13 cellular contexts compared by ENCODE assay signal in genomic region chr3:179716811-179717210, GRCh38.
DNase-seq lines count a peak whose midpoint lies in the region; ATAC-seq, FAIRE-seq and TF ChIP-seq lines count a peak whose summit lies in the region.
"Had no signal": no experiment of that assay in that cellular context is flagged by ENCODE, and none has a peak within 500 bp of the region (broad histone marks: within the 10 kb centered on the region; RNA-seq: fewer than 3 reads in every experiment).

No MANE protein-coding gene starts in this region.

- intact Hi-C loops in left ventricle myocardium superior (cut with micrococcal nuclease): no loop called here
- intact Hi-C loops in Right ventricle myocardium inferior (cut with DNase I): no loop called here

- TF ChIP-seq CTCF in foreskin keratinocyte (conservative IDR thresholded peaks at IDR 0.05): no peak

- ATAC-seq in left ventricle myocardium superior (peak; percentile 31), Right ventricle myocardium inferior (no peak), foreskin keratinocyte (peak; percentile 27), HG02588 (IDR thresholded peaks at IDR 0.05; ENCODE audit: unreplicated experiment) (no peak), HG03280 (IDR thresholded peaks at IDR 0.05; ENCODE audit: unreplicated experiment) (no peak)
- ATAC-seq: stimulated activated memory B cell treated with anti-CD40 and anti-IgM and Interleukin-4, amounts not matched to agents 10 μg/mL and 1 μg/mL and 100 μg/mL, for 72 hours had no signal

- no peaks in the 10 kb centered on the region for H3K36me3 ChIP-seq in small intestine (ENCODE audit: control insufficient read depth in 2 of 2, insufficient read depth in 2 of 2, low read length in 2 of 2)

- no peaks in the 10 kb centered on the region for H3K9me3 ChIP-seq in small intestine (ENCODE audit: control insufficient read depth, low read depth)
- H3K9me3 ChIP-seq: spleen had no signal

- no peak overlapping the region for H3K4me3 ChIP-seq in small intestine (ENCODE audit: low read depth in 1 of 2, low read length in 2 of 2)
- H3K4me3 ChIP-seq: cardiac muscle cell, spleen had no signal

- DNase-seq in left ventricle myocardium superior (no peak), Right ventricle myocardium inferior (ENCODE audit: missing footprints) (no peak), OCI-M1 (lab: John Stamatoyannopoulos, UW) (peak; percentile 15), foreskin keratinocyte (peak; percentile 4 to 20), small intestine (no peak)
- DNase-seq in activated CD8-positive, alpha-beta memory T cell treated with anti-CD3 and anti-CD28 coated beads, Interleukin-2, amount 50 U/mL, for 48 hours: no peak
- DNase-seq: midbrain, NCI-H1092, spleen had no signal

- H3K27me3 ChIP-seq in foreskin keratinocyte: no peaks in the 10 kb centered on the region
- H3K27me3 ChIP-seq in small intestine (ENCODE audit: control insufficient read depth in 2 of 2, insufficient read depth in 2 of 2, low read length in 2 of 2): no peaks in the 10 kb centered on the region
- H3K27me3 ChIP-seq: cardiac muscle cell, spleen had no signal

- H3K4me1 ChIP-seq in foreskin keratinocyte (peaks cover under 1% of the 10 kb centered on the region), small intestine (ENCODE audit: control insufficient read depth in 2 of 2, insufficient read depth in 1 of 2, low read depth in 1 of 2, low read length in 1 of 2) (no peaks in the 10 kb centered on the region)
- H3K4me1 ChIP-seq: spleen had no signal

- H3K27ac ChIP-seq in foreskin keratinocyte: no peak overlapping the region
- no peak overlapping the region for H3K27ac ChIP-seq in small intestine (ENCODE audit: low read depth in 1 of 2, low read length in 1 of 2)
- H3K27ac ChIP-seq: cardiac muscle cell, spleen had no signal

- no peak for FAIRE-seq in small intestine (lab: Jason Lieb, UNC)

- WGBS in small intestine, 3 donors: 86 to 93% (median 87%) methylated on average over 2 of the region's 2 CpGs

Comparison
In these comparisons a context has a peak if more than half of its experiments do, and no peak if none do; other contexts are left out.
1. ATAC-seq: peak in left ventricle myocardium superior (single experiment) and foreskin keratinocyte (single experiment); none in Right ventricle myocardium inferior (single experiment), HG02588 (single experiment) and HG03280 (single experiment).
2. DNase-seq: peak in OCI-M1 (single experiment) and foreskin keratinocyte (2 of 2); none in left ventricle myocardium superior (single experiment), Right ventricle myocardium inferior (single experiment), small intestine (single experiment) and activated CD8-positive, alpha-beta memory T cell treated with anti-CD3 and anti-CD28 coated beads, Interleukin-2, amount 50 U/mL, for 48 hours (single experiment).